ENCODE assay signal across 8 cellular contexts in the genomic region with DNA sequence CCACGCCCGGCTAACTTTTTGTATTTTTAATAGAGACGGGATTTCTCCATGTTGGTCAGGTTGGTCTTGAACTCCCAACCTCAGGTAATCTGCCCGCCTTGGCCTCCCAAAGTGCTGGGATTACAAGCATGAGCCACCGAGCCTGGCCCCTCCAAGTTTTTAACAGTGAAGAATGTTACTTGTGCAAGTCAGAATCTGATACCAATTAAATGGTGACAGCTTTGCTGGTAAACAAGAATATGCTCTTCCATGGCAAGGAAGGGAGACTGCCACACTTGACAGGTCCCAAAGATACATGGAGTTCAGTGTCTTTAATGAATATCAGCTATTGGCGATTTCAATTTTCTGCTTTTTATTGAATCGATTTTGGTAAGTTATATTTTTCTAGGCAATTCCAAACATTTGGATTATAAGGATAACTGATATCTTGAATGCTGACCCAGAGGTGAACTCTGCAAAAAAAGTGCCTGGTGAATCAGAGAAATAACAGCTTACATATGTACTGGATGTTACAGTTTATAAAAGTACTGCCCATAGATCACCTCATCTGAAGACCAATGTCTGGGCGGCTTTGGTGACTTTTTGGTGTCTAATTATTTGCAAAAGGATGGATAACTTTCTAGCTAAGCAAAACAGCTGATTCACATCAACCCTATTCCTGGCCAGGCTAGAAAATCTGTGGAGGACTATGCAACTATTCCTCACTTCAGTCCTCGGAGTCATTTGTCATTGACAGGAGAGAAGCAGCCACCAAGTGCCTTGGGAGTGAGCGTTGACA. TPM values are rescaled to one million over a fixed set of nuclear protein-coding genes. Genes with fewer than 3 reads are reported as not detected.
DNase-seq lines count a peak whose midpoint lies in the region; ATAC-seq and TF ChIP-seq lines count a peak whose summit lies in the region.

No MANE protein-coding gene starts in this region.

- H3K4me1 ChIP-seq in naive thymus-derived CD4-positive, alpha-beta T cell (ENCODE audit: control insufficient read depth in 2 of 2, insufficient read depth in 2 of 2, low read length in 2 of 2), result peaks cover 15 to 18% of the 10 kb centered on the region in 2 donors

- no peaks in the 10 kb centered on the region for H3K27me3 ChIP-seq in naive thymus-derived CD4-positive, alpha-beta T cell (ENCODE audit: control insufficient read depth in 2 of 2, insufficient read depth in 2 of 2, low read length in 2 of 2)

- no peak for ATAC-seq in naive thymus-derived CD4-positive, alpha-beta T cell
- ATAC-seq in HG03175 (IDR thresholded peaks at IDR 0.05; ENCODE audit: unreplicated experiment), result no peak

- H3K27ac ChIP-seq in KOPT-K1 (ENCODE audit: low read depth, low read length, poor library complexity, severe bottlenecking), result peak overlapping the region; percentile 88
- H3K27ac ChIP-seq in naive thymus-derived CD4-positive, alpha-beta T cell (ENCODE audit: low read depth, low read length), result peak overlapping the region; percentile 87

- H3K9me3 Mint-ChIP-seq in chondrocyte (ENCODE audit: low read depth), result no peaks in the 10 kb centered on the region
- H3K9me3 Mint-ChIP-seq in naive thymus-derived CD4-positive, alpha-beta T cell, result peaks cover 0 to 2% (median 0%) of the 10 kb centered on the region in 11 donors

- H3K27me3 Mint-ChIP-seq in chondrocyte (ENCODE audit: low read depth), result no peaks in the 10 kb centered on the region
- no peaks in the 10 kb centered on the region for H3K27me3 Mint-ChIP-seq in naive thymus-derived CD4-positive, alpha-beta T cell

- peak overlapping the region; percentile 80 for H3K4me3 Mint-ChIP-seq in chondrocyte (ENCODE audit: unreplicated experiment)
- peak overlapping the region; percentile 70 to 92 (median 90) for H3K4me3 Mint-ChIP-seq in naive thymus-derived CD4-positive, alpha-beta T cell

- intact Hi-C loops in naive thymus-derived CD4-positive, alpha-beta T cell (cut with micrococcal nuclease), result loop anchor here (1.0 to 5.0 kb wide), 9 partner anchors 12 to 1193 kb away; a partner anchor contains a TSS

- H3K9me3 ChIP-seq in KOPT-K1 (ENCODE audit: insufficient read depth, low read length, poor library complexity, severe bottlenecking), result no peaks in the 10 kb centered on the region
- H3K9me3 ChIP-seq in naive thymus-derived CD4-positive, alpha-beta T cell (ENCODE audit: control insufficient read depth in 2 of 3, low read length in 3 of 3), result no peaks in the 10 kb centered on the region

- POLR2A ChIA-PET in naive thymus-derived CD4-positive, alpha-beta T cell (lab: Charles Lee), result interaction anchor here (0.7 to 3.7 kb wide), 12 partner anchors 10 to 584 kb away, joined by 3 to 52 read pairs (median 12); a partner anchor contains a TSS

- CTCF ChIA-PET in naive thymus-derived CD4-positive, alpha-beta T cell (lab: Charles Lee), result interaction anchor here (0.5 to 2.9 kb wide), 3 partner anchors 10 to 1822 kb away, joined by 5 to 9 read pairs (median 7); no protein-coding TSS in a partner anchor

- H3K36me3 Mint-ChIP-seq in chondrocyte (ENCODE audit: low read depth), result peaks cover 4% of the 10 kb centered on the region
- H3K36me3 Mint-ChIP-seq in naive thymus-derived CD4-positive, alpha-beta T cell, result peaks cover 0 to 14% (median 9%) of the 10 kb centered on the region in 5 donors

- H3K4me3 ChIP-seq in AG10803 (ENCODE audit: low read length), result peak overlapping the region; percentile 67
- peak overlapping the region; percentile 68 for H3K4me3 ChIP-seq in naive thymus-derived CD4-positive, alpha-beta T cell (ENCODE audit: low read length)

- peaks cover 15% of the 10 kb centered on the region for H3K4me1 Mint-ChIP-seq in chondrocyte (ENCODE audit: low read depth)
- H3K4me1 Mint-ChIP-seq in naive thymus-derived CD4-positive, alpha-beta T cell, result peaks cover 32 to 72% (median 47%) of the 10 kb centered on the region in 7 donors

- peaks cover 7% of the 10 kb centered on the region; the same call in 1 of the 2 replicates for H3K36me3 ChIP-seq in KOPT-K1 (ENCODE audit: insufficient read depth, low read length)
- peaks cover 0 to 5% (median 0%) of the 10 kb centered on the region in 3 experiments for H3K36me3 ChIP-seq in naive thymus-derived CD4-positive, alpha-beta T cell (ENCODE audit: control insufficient read depth in 2 of 3, insufficient read depth in 3 of 3, low read length in 3 of 3)

- TF ChIP-seq CTCF in AG10803 (conservative IDR thresholded peaks at IDR 0.05; ENCODE audit: low read length) (no peak), chondrocyte (IDR thresholded peaks at IDR 0.05) (no peak)

- H3K27ac Mint-ChIP-seq in chondrocyte (ENCODE audit: unreplicated experiment), result peak overlapping the region; percentile 51
- H3K27ac Mint-ChIP-seq in naive thymus-derived CD4-positive, alpha-beta T cell, result peak overlapping the region; percentile 76 to 94 (median 87)

- DNase-seq in AG10803 (ENCODE audit: low read depth) (peak; percentile 47), chondrocyte (ENCODE audit: low spot score) (no peak), kidney tubule cell (ENCODE audit: low spot score) (no peak), HK-2 (ENCODE audit: unreplicated experiment) (no peak), DMS114 treated with DMSO at 0.1 percent for 48 hours (lab: John Stamatoyannopoulos, UW; ENCODE audit: unreplicated experiment) (no peak)
- DNase-seq in naive thymus-derived CD4-positive, alpha-beta T cell, result no peak

RNA-seq across cellular contexts. Expression of a gene that starts 1.2 kb away (rescaled TPM):
- total RNA-seq in chondrocyte, result 7.1 to 8.7 TPM (median 8.2 TPM) in 3 replicates
- 10 to 100 TPM; 10.9 to 21.5 (median 15.7) TPM for total RNA-seq in naive thymus-derived CD4-positive, alpha-beta T cell
- polyA plus RNA-seq in naive thymus-derived CD4-positive, alpha-beta T cell, result 10 to 100 TPM; 28.1 to 45.7 TPM

RNA-seq across cellular contexts. Expression of a gene that starts 10.4 kb away (rescaled TPM):
- not detected in 3 replicates for total RNA-seq in chondrocyte
- not detected for total RNA-seq in naive thymus-derived CD4-positive, alpha-beta T cell
- not detected for polyA plus RNA-seq in naive thymus-derived CD4-positive, alpha-beta T cell

RNA-seq across cellular contexts. Expression of a gene that starts 19.0 kb away (rescaled TPM):
- 11.4 TPM in 1 of 3 replicates, not detected in the others for total RNA-seq in chondrocyte
- 10 to 100 TPM in 1 of 5 experiments, not detected in 4; 18.9 TPM for total RNA-seq in naive thymus-derived CD4-positive, alpha-beta T cell
- polyA plus RNA-seq in naive thymus-derived CD4-positive, alpha-beta T cell, result not detected
